ENCODE assay signal across 7 cellular contexts in the genomic region with DNA sequence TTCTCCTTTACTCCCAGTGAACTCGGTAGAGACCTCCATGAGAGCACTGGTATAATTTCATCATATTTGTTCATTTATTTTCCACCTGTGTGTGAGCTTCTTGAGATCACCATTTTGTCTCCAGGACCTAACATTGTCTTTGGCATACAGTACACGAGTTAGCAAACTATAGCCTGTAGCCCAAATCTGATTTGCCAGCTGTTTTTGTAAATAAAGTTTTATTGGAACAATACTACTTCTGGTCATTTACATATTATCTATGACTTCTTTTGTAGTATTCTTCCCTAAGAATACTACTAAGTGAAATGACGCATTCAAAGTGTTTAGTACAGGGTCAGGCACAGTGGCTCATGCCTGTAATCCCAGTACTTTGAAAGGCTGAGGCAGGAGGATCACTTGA.
"Had no signal": no experiment of that assay in that cellular context is flagged by ENCODE, and none has a peak within 500 bp of the region (broad histone marks: within the 10 kb centered on the region; RNA-seq: fewer than 3 reads in every experiment).

No MANE protein-coding gene starts in this region.

- FAIRE-seq: G401.6, GM12891, GM12892, GM18507, GM19239 had no signal

- DNase-seq: GDM1, GF-D8 had no signal
